ENCODE assay signal across 1 cellular context in genomic region chr6:161418458-161418945, GRCh38.
TF ChIP-seq lines count a peak whose summit lies in the region.

No MANE protein-coding gene starts in this region.

TF ChIP-seq in Ishikawa, 13 proteins besides CTCF, POLR2A, EP300 and RAD21 (continued from another document):
- no peak for TF ChIP-seq REST (IDR thresholded peaks at IDR 0.05; ENCODE audit: low read depth)
- TF ChIP-seq EGR1 (IDR thresholded peaks at IDR 0.05), result no peak
- no peak for TF ChIP-seq CEBPB (IDR thresholded peaks at IDR 0.05)
- TF ChIP-seq CREB1 (IDR thresholded peaks at IDR 0.05; ENCODE audit: low read depth), result no peak
- TF ChIP-seq NFIC (IDR thresholded peaks at IDR 0.05), result no peak
- TF ChIP-seq YY1 (IDR thresholded peaks at IDR 0.05; ENCODE audit: low read depth), result no peak
